Comparison of ENCODE assay signal across 24 cellular contexts in genomic region chr3:150317469-150317868, GRCh38.
"Had no signal": no experiment of that assay in that cellular context is flagged by ENCODE, and none has a peak within 500 bp of the region (broad histone marks: within the 10 kb centered on the region; RNA-seq: fewer than 3 reads in every experiment).

No MANE protein-coding gene starts in this region.

- H3K4me3 ChIP-seq: body of pancreas, coronary artery, lung, prostate gland, transverse colon had no signal

- DNase-seq: activated CD4-positive, alpha-beta T cell treated with anti-CD3 and anti-CD28 coated beads, Interleukin-2, amount 10 ng/mL, durations not matched to agents 24 days and 14 days; activated CD4-positive, CD25-positive, alpha-beta regulatory T cell; activated CD8-positive, alpha-beta memory T cell treated with anti-CD3 and anti-CD28 coated beads, Interleukin-2, amount 50 U/mL, for 4 hours; activated CD8-positive, alpha-beta T cell treated with anti-CD3 and anti-CD28 coated beads, Interleukin-2, amount 10 ng/mL, durations not matched to agents 7 days and 5 days; activated gamma-delta T cell treated with Interleukin-2 at 50 U/mL for 16 hours; activated T-cell treated with anti-CD3 and anti-CD28 coated beads, Interleukin-2, amount 50 U/mL, for 48 hours; amniotic stem cell; body of pancreas; foreskin melanocyte; head of caudate nucleus; midbrain; right cardiac atrium; small intestine; stimulated activated CD4-positive, alpha-beta T cell treated with anti-CD3 and anti-CD28 coated beads, Interleukin-4, amount 100 ng/mL, for 4 hours; stimulated activated CD8-positive, alpha-beta memory T cell treated with anti-CD3 and anti-CD28 coated beads, Interleukin-4, amount 100 ng/mL, for 48 hours; stimulated activated naive CD4-positive, alpha-beta T cell treated with Interleukin-2 at 50 U/mL for 16 hours; substantia nigra; transverse colon had no signal

- H3K9me3 ChIP-seq: body of pancreas, prostate gland, transverse colon had no signal

- FAIRE-seq: small intestine had no signal

- H3K27ac Mint-ChIP-seq: activated CD4-positive, alpha-beta T cell treated with anti-CD3 and anti-CD28 coated beads, Interleukin-2, amount 10 ng/mL, durations not matched to agents 24 days and 14 days; activated CD8-positive, alpha-beta T cell treated with anti-CD3 and anti-CD28 coated beads, Interleukin-2, amount 10 ng/mL, durations not matched to agents 7 days and 5 days; activated naive CD8-positive, alpha-beta T cell had no signal

- H3K27me3 ChIP-seq: body of pancreas, transverse colon had no signal

- H3K9me3 Mint-ChIP-seq: activated CD4-positive, alpha-beta T cell treated with anti-CD3 and anti-CD28 coated beads, Interleukin-2, amount 10 ng/mL, durations not matched to agents 24 days and 14 days; central memory CD8-positive, alpha-beta T cell; neural crest cell had no signal

- ATAC-seq: activated CD8-positive, alpha-beta T cell treated with anti-CD3 and anti-CD28 coated beads, Interleukin-2, amount 10 ng/mL, durations not matched to agents 7 days and 5 days; body of pancreas; right cardiac atrium had no signal

- H3K27ac ChIP-seq: body of pancreas, coronary artery, prostate gland, transverse colon had no signal

- H3K36me3 ChIP-seq: prostate gland, transverse colon had no signal

- H3K4me3 Mint-ChIP-seq: activated CD4-positive, alpha-beta T cell treated with anti-CD3 and anti-CD28 coated beads, Interleukin-2, amount 10 ng/mL, durations not matched to agents 24 days and 14 days; activated CD8-positive, alpha-beta T cell treated with anti-CD3 and anti-CD28 coated beads, Interleukin-2, amount 10 ng/mL, durations not matched to agents 7 days and 5 days; activated naive CD8-positive, alpha-beta T cell; central memory CD8-positive, alpha-beta T cell; neural crest cell had no signal

- H3K4me1 Mint-ChIP-seq: activated CD4-positive, alpha-beta T cell treated with anti-CD3 and anti-CD28 coated beads, Interleukin-2, amount 10 ng/mL, durations not matched to agents 24 days and 14 days; central memory CD8-positive, alpha-beta T cell; neural crest cell had no signal

- H3K4me1 ChIP-seq: prostate gland had no signal

- H3K36me3 Mint-ChIP-seq: activated naive CD8-positive, alpha-beta T cell had no signal
